Comparison of ENCODE assay signal across 9 cellular contexts in the genomic region with DNA sequence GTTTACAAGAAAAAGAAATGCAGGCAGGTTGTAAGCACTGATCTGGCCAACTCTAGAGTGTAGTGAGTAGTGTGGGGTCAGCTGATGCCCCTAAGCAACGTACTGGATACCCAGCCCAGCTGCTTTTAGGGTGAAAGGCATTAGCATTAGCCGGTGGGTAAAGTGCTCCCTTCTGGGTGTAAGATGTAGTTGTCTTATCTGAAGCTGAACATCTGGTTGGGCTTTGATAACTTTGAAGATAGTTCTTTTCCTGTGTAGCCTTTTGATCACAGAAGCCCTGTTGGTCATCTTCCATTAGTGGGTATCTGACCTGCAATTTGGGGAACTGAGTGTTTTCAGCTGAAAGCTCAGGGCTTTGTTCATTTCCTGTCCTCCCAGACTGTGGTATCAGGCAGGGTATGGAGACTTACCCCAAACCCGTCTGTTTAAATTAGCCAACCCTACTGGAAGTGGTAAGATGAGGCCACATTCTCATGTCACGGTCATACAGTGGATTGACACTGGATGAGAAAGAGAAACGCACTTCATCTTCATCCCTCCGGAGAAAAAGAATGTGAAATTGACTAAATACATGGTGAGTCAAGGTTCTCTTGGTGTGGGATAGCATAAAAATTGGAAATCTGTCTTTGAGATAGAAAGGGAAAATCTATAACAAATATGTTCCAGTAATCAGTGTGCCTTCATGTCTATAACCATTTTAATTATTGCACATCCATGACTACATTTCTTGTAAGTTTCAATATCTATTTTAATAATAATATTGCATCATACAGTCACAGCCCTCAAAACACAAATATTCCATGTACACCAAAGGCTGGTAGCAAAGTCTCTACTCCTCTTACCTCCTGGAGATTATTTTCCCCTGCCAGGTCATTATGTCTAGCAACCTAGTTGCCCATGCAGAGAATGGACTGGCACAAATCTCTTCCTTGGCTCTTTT. TPM values are rescaled to one million over a fixed set of nuclear protein-coding genes. Genes with fewer than 3 reads are reported as not detected.
A peak's percentile ranks its signal among the peaks of the same experiment; 100 is the strongest.
DNase-seq lines count a peak whose midpoint lies in the region; ATAC-seq and TF ChIP-seq lines count a peak whose summit lies in the region.
"Had no signal": no experiment of that assay in that cellular context is flagged by ENCODE, and none has a peak within 500 bp of the region (broad histone marks: within the 10 kb centered on the region; RNA-seq: fewer than 3 reads in every experiment).

No MANE protein-coding gene starts in this region.

- CTCF ChIA-PET in Caco-2 (lab: Charles Lee), result no interaction called here

- H3K4me1 ChIP-seq in Caco-2, result no peaks in the 10 kb centered on the region

- peak overlapping the region; percentile 98 to 100 for H3K27ac Mint-ChIP-seq in activated naive CD4-positive, alpha-beta T cell treated with anti-CD3 and anti-CD28 coated beads, Interleukin-2, amount 50 U/mL, for 72 hours
- H3K27ac Mint-ChIP-seq in Caco-2 (ENCODE audit: unreplicated experiment), result no peak overlapping the region

- H3K4me1 Mint-ChIP-seq in Caco-2 (ENCODE audit: low read depth, unreplicated experiment), result no peaks in the 10 kb centered on the region

- H3K9me3 Mint-ChIP-seq in activated naive CD4-positive, alpha-beta T cell treated with anti-CD3 and anti-CD28 coated beads, Interleukin-2, amount 50 U/mL, for 72 hours, result no peaks in the 10 kb centered on the region
- H3K9me3 Mint-ChIP-seq in Caco-2 (ENCODE audit: unreplicated experiment), result no peaks in the 10 kb centered on the region

- TF ChIP-seq CTCF in GM12865 (IDR thresholded peaks at IDR 0.05; ENCODE audit: insufficient read depth, low read depth, low read length, missing control alignments) (no peak), HL-60 (IDR thresholded peaks at IDR 0.05; ENCODE audit: insufficient read depth, low read length) (no peak), Caco-2 (IDR thresholded peaks at IDR 0.05; ENCODE audit: insufficient read depth in 1 of 2, low read depth in 1 of 2, low read length in 1 of 2, severe bottlenecking in 1 of 2, unreplicated experiment in 1 of 2) (no peak)

- POLR2A ChIA-PET in Caco-2 (lab: Charles Lee), result no interaction called here

- no peaks in the 10 kb centered on the region for H3K9me3 ChIP-seq in Caco-2

- H3K4me3 ChIP-seq in GM12865 (ENCODE audit: low read depth, low read length) (peak overlapping the region; percentile 87), HL-60 (replicated peaks; ENCODE audit: insufficient read depth, low read length) (peak overlapping the region; percentile 15), Caco-2 (ENCODE audit: low read depth, low read length) (no peak overlapping the region)

- intact Hi-C loops in Caco-2 (cut with micrococcal nuclease; ENCODE audit: unreplicated experiment), result no loop called here

- peak; percentile 95 for DNase-seq in GM12865 (ENCODE audit: low read depth)
- peak; percentile 55 to 93 for DNase-seq in HL-60 (ENCODE audit: low read depth in 1 of 2, low spot score in 1 of 2)
- no peak for DNase-seq in activated naive CD4-positive, alpha-beta T cell treated with anti-CD3 and anti-CD28 coated beads, Interleukin-2, amount 50 U/mL, for 72 hours (ENCODE audit: low spot score in 2 of 2)
- peak; percentile 50 for DNase-seq in stimulated activated naive CD8-positive, alpha-beta T cell treated with anti-CD3 and anti-CD28 coated beads, Interleukin-15, Interleukin-2, amounts not matched to agents 100 U/mL and 50 U/mL, for 24 hours
- DNase-seq in NCI-H1694 (lab: John Stamatoyannopoulos, UW), result no peak
- no peak for DNase-seq in HK-2 (ENCODE audit: unreplicated experiment)
- DNase-seq in Caco-2, result no peak

- H3K27ac ChIP-seq in HL-60 (replicated peaks), result peak overlapping the region; percentile 81

- no peaks in the 10 kb centered on the region for H3K27me3 ChIP-seq in HL-60 (ENCODE audit: insufficient read depth, poor library complexity, severe bottlenecking)
- H3K27me3 ChIP-seq in Caco-2 (replicated peaks; ENCODE audit: control insufficient read depth, insufficient read depth, low read length), result no peaks in the 10 kb centered on the region

- H3K36me3 Mint-ChIP-seq in activated naive CD4-positive, alpha-beta T cell treated with anti-CD3 and anti-CD28 coated beads, Interleukin-2, amount 50 U/mL, for 72 hours, result peaks cover 51 to 65% of the 10 kb centered on the region in 2 donors
- H3K36me3 Mint-ChIP-seq in Caco-2 (ENCODE audit: insufficient read depth, unreplicated experiment), result no peaks in the 10 kb centered on the region

- no peaks in the 10 kb centered on the region for H3K36me3 ChIP-seq in Caco-2 (ENCODE audit: control insufficient read depth, insufficient read depth, low read length)

- no peak overlapping the region for H3K4me3 Mint-ChIP-seq in Caco-2 (ENCODE audit: unreplicated experiment)

- ATAC-seq in GM21423 (IDR thresholded peaks at IDR 0.05; ENCODE audit: unreplicated experiment), result peak; percentile 66
- ATAC-seq in activated naive CD4-positive, alpha-beta T cell treated with anti-CD3 and anti-CD28 coated beads, Interleukin-2, amount 50 U/mL, for 72 hours, result peak; percentile 66 to 76
- ATAC-seq in stimulated activated naive CD8-positive, alpha-beta T cell treated with anti-CD3 and anti-CD28 coated beads, Interleukin-15, Interleukin-2, amounts not matched to agents 100 U/mL and 50 U/mL, for 24 hours, result peak; percentile 75

- no TSS peak for BruUV-seq in Caco-2 (replicated peaks; lab: Mats Ljungman, UMichigan)

- no peaks in the 10 kb centered on the region for H3K27me3 Mint-ChIP-seq in Caco-2 (ENCODE audit: insufficient read depth, unreplicated experiment)

RNA-seq across cellular contexts. Expression of gene RHOH, which starts 8.7 kb away (rescaled TPM):
- total RNA-seq in activated naive CD4-positive, alpha-beta T cell treated with anti-CD3 and anti-CD28 coated beads, Interleukin-2, amount 50 U/mL, for 72 hours, result 10 to 100 TPM; 81.2 to 82.9 TPM
- total RNA-seq in Caco-2 (2022), result not detected in 2 replicates
- total RNA-seq: endothelial cell of umbilical vein had no signal

Comparison
In these comparisons a context has a peak if more than half of its experiments do, and no peak if none do; other contexts are left out.
1. DNase-seq: peak in GM12865 (single experiment), HL-60 (2 of 2) and stimulated activated naive CD8-positive, alpha-beta T cell treated with anti-CD3 and anti-CD28 coated beads, Interleukin-15, Interleukin-2, amounts not matched to agents 100 U/mL and 50 U/mL, for 24 hours (single experiment); none in activated naive CD4-positive, alpha-beta T cell treated with anti-CD3 and anti-CD28 coated beads, Interleukin-2, amount 50 U/mL, for 72 hours (0 of 2), NCI-H1694 (single experiment), HK-2 (single experiment) and Caco-2 (0 of 2).
2. RNA of gene RHOH, which starts 8.7 kb away (total RNA-seq): 81.2 to 82.9 TPM in activated naive CD4-positive, alpha-beta T cell treated with anti-CD3 and anti-CD28 coated beads, Interleukin-2, amount 50 U/mL, for 72 hours; not detected in Caco-2; every median in the first group is over 10 times any median in the second.
3. Peak in every context shown above with its lines, with median percentiles within 50 percentile points of each other: ATAC-seq.